Comparison of ENCODE assay signal across 1 cellular context in the genomic region with DNA sequence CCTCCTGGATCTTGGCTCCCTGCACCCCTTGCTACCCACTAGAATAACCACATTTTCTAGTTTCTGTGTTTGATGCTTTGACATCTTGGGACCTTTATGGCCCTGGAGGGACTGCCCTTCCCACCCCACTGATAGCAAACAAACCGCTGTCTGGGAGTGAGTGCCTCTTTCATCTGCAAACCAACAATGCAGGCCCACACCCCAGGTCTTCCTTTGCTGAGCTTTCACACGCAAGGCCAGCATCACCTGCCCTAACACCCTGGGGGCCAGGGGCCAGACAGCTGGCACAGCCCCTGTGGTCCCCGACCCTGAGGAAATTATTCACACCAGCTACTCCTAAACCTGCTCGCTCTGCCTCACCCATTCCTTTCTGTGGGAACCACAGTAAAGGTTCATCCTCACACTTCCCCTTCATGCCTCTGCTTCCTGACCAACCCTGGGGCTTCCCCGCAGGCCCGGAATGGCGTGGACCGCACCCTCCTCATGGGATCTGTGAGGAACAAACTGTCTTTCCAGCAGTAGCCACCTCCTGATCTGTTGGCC.
TF ChIP-seq lines count a peak whose summit lies in the region.

No MANE protein-coding gene starts in this region.

TF ChIP-seq in GM12878, 131 proteins besides CTCF, POLR2A, EP300 and RAD21 (continues in another document):
- TF ChIP-seq, protein P1, sequence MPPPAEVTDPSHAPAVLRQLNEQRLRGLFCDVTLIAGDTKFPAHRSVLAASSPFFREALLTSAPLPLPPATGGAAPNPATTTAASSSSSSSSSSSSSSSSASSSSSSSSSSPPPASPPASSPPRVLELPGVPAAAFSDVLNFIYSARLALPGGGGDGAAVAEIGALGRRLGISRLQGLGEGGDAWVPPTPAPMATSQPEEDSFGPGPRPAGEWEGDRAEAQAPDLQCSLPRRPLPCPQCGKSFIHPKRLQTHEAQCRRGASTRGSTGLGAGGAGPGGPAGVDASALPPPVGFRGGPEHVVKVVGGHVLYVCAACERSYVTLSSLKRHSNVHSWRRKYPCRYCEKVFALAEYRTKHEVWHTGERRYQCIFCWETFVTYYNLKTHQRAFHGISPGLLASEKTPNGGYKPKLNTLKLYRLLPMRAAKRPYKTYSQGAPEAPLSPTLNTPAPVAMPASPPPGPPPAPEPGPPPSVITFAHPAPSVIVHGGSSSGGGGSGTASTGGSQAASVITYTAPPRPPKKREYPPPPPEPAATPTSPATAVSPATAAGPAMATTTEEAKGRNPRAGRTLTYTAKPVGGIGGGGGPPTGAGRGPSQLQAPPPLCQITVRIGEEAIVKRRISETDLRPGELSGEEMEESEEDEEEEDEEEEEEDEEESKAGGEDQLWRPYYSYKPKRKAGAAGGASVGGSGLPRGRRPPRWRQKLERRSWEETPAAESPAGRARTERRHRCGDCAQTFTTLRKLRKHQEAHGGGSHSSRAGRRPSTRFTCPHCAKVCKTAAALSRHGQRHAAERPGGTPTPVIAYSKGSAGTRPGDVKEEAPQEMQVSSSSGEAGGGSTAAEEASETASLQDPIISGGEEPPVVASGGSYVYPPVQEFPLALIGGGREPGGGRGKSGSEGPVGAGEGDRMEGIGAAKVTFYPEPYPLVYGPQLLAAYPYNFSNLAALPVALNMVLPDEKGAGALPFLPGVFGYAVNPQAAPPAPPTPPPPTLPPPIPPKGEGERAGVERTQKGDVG (CRISPR knock-in tag; IDR thresholded peaks at IDR 0.05): no peak
- TF ChIP-seq EED (IDR thresholded peaks at IDR 0.05; ENCODE audit: low read depth): no peak
- TF ChIP-seq ETV6 (conservative IDR thresholded peaks at IDR 0.05 in 1 of 2, IDR thresholded peaks at IDR 0.05 in 1 of 2; ENCODE audit: borderline replicate concordance in 1 of 2, low read depth in 1 of 2): no peak
- TF ChIP-seq ZNF24 (IDR thresholded peaks at IDR 0.05): no peak
- no peak for TF ChIP-seq ZZZ3 (IDR thresholded peaks at IDR 0.05; ENCODE audit: control insufficient read depth, insufficient read length, low read depth)
- peak; percentile 67; the same call in 1 of the 2 replicates for TF ChIP-seq GATAD2B (conservative IDR thresholded peaks at IDR 0.05; ENCODE audit: low read depth)
- TF ChIP-seq SREBF1 (IDR thresholded peaks at IDR 0.05; ENCODE audit: low read length): no peak
- TF ChIP-seq, protein P2, sequence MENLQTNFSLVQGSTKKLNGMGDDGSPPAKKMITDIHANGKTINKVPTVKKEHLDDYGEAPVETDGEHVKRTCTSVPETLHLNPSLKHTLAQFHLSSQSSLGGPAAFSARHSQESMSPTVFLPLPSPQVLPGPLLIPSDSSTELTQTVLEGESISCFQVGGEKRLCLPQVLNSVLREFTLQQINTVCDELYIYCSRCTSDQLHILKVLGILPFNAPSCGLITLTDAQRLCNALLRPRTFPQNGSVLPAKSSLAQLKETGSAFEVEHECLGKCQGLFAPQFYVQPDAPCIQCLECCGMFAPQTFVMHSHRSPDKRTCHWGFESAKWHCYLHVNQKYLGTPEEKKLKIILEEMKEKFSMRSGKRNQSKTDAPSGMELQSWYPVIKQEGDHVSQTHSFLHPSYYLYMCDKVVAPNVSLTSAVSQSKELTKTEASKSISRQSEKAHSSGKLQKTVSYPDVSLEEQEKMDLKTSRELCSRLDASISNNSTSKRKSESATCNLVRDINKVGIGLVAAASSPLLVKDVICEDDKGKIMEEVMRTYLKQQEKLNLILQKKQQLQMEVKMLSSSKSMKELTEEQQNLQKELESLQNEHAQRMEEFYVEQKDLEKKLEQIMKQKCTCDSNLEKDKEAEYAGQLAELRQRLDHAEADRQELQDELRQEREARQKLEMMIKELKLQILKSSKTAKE (IDR thresholded peaks at IDR 0.05; ENCODE audit: low read depth, poor library complexity, severe bottlenecking): peak; percentile 12
- no peak for TF ChIP-seq NR2C2 (IDR thresholded peaks at IDR 0.05; ENCODE audit: borderline replicate concordance, control insufficient read depth, insufficient read length, low read depth)
- no peak for TF ChIP-seq MYC (IDR thresholded peaks at IDR 0.05; ENCODE audit: insufficient read depth, insufficient read length, insufficient replicate concordance, low read length, severe bottlenecking)
- TF ChIP-seq NFIC (IDR thresholded peaks at IDR 0.05; ENCODE audit: low read depth, low read length): no peak
- TF ChIP-seq ZNF207 (IDR thresholded peaks at IDR 0.05; ENCODE audit: borderline replicate concordance): no peak
- peak; percentile 50; the same call in 1 of the 2 replicates for TF ChIP-seq SPI1 (IDR thresholded peaks at IDR 0.05; ENCODE audit: borderline replicate concordance, insufficient read depth, low read depth, low read length)
- no peak for TF ChIP-seq TCF3 (IDR thresholded peaks at IDR 0.05; ENCODE audit: borderline replicate concordance, insufficient read depth, low read depth, low read length)
- TF ChIP-seq BMI1 (IDR thresholded peaks at IDR 0.05; ENCODE audit: borderline replicate concordance): no peak
- TF ChIP-seq, protein P3, sequence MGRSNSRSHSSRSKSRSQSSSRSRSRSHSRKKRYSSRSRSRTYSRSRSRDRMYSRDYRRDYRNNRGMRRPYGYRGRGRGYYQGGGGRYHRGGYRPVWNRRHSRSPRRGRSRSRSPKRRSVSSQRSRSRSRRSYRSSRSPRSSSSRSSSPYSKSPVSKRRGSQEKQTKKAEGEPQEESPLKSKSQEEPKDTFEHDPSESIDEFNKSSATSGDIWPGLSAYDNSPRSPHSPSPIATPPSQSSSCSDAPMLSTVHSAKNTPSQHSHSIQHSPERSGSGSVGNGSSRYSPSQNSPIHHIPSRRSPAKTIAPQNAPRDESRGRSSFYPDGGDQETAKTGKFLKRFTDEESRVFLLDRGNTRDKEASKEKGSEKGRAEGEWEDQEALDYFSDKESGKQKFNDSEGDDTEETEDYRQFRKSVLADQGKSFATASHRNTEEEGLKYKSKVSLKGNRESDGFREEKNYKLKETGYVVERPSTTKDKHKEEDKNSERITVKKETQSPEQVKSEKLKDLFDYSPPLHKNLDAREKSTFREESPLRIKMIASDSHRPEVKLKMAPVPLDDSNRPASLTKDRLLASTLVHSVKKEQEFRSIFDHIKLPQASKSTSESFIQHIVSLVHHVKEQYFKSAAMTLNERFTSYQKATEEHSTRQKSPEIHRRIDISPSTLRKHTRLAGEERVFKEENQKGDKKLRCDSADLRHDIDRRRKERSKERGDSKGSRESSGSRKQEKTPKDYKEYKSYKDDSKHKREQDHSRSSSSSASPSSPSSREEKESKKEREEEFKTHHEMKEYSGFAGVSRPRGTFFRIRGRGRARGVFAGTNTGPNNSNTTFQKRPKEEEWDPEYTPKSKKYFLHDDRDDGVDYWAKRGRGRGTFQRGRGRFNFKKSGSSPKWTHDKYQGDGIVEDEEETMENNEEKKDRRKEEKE (IDR thresholded peaks at IDR 0.05): no peak
- TF ChIP-seq, protein P4, sequence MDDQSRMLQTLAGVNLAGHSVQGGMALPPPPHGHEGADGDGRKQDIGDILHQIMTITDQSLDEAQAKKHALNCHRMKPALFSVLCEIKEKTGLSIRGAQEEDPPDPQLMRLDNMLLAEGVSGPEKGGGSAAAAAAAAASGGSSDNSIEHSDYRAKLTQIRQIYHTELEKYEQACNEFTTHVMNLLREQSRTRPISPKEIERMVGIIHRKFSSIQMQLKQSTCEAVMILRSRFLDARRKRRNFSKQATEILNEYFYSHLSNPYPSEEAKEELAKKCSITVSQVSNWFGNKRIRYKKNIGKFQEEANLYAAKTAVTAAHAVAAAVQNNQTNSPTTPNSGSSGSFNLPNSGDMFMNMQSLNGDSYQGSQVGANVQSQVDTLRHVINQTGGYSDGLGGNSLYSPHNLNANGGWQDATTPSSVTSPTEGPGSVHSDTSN (IDR thresholded peaks at IDR 0.05; ENCODE audit: insufficient replicate concordance, low read depth, low read length): no peak
- TF ChIP-seq DPF2 (IDR thresholded peaks at IDR 0.05): 0 out of 2 replicates have a peak, but pooled peaks have one; percentile 28
- TF ChIP-seq, protein P5, sequence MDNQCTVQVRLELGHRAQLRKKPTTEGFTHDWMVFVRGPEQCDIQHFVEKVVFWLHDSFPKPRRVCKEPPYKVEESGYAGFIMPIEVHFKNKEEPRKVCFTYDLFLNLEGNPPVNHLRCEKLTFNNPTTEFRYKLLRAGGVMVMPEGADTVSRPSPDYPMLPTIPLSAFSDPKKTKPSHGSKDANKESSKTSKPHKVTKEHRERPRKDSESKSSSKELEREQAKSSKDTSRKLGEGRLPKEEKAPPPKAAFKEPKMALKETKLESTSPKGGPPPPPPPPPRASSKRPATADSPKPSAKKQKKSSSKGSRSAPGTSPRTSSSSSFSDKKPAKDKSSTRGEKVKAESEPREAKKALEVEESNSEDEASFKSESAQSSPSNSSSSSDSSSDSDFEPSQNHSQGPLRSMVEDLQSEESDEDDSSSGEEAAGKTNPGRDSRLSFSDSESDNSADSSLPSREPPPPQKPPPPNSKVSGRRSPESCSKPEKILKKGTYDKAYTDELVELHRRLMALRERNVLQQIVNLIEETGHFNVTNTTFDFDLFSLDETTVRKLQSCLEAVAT (IDR thresholded peaks at IDR 0.05): no peak
- no peak for TF ChIP-seq LARP7 (IDR thresholded peaks at IDR 0.05)
- TF ChIP-seq, protein P6, sequence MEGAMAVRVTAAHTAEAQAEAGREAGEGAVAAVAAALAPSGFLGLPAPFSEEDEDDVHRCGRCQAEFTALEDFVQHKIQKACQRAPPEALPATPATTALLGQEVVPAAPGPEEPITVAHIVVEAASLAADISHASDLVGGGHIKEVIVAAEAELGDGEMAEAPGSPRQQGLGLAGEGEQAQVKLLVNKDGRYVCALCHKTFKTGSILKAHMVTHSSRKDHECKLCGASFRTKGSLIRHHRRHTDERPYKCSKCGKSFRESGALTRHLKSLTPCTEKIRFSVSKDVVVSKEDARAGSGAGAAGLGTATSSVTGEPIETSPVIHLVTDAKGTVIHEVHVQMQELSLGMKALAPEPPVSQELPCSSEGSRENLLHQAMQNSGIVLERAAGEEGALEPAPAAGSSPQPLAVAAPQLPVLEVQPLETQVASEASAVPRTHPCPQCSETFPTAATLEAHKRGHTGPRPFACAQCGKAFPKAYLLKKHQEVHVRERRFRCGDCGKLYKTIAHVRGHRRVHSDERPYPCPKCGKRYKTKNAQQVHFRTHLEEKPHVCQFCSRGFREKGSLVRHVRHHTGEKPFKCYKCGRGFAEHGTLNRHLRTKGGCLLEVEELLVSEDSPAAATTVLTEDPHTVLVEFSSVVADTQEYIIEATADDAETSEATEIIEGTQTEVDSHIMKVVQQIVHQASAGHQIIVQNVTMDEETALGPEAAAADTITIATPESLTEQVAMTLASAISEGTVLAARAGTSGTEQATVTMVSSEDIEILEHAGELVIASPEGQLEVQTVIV (IDR thresholded peaks at IDR 0.05; ENCODE audit: borderline replicate concordance, partially characterized antibody): no peak
- no peak for TF ChIP-seq POU2F2 (IDR thresholded peaks at IDR 0.05; ENCODE audit: borderline replicate concordance, low read depth, low read length)
- no peak for TF ChIP-seq KAT2A (conservative IDR thresholded peaks at IDR 0.05; ENCODE audit: control insufficient read depth, low read depth, low read length)
- peak; percentile 10 to 41; a peak in 1 of 4 replicates for TF ChIP-seq BHLHE40 (IDR thresholded peaks at IDR 0.05; ENCODE audit: borderline replicate concordance in 1 of 2, low read depth in 2 of 2, low read length in 1 of 2)
- no peak for TF ChIP-seq KDM1A (IDR thresholded peaks at IDR 0.05; ENCODE audit: borderline replicate concordance)
- TF ChIP-seq SUZ12 (IDR thresholded peaks at IDR 0.05; ENCODE audit: unreplicated experiment): no peak
- no peak for TF ChIP-seq ZNF384 (IDR thresholded peaks at IDR 0.05; ENCODE audit: borderline replicate concordance, low read depth, low read length)
- no peak for TF ChIP-seq SMAD1 (IDR thresholded peaks at IDR 0.05; ENCODE audit: low read depth, partially characterized antibody)
- TF ChIP-seq CHD1 (IDR thresholded peaks at IDR 0.05; ENCODE audit: low read depth, low read length): no peak
- TF ChIP-seq TBL1XR1 (IDR thresholded peaks at IDR 0.05; ENCODE audit: low read depth, low read length): 0 out of 2 replicates have a peak, but pooled peaks have one; percentile 20
- peak; percentile 18; the same call in 1 of the 2 replicates for TF ChIP-seq PAX5 (IDR thresholded peaks at IDR 0.05; ENCODE audit: borderline replicate concordance, low read depth, low read length)
- TF ChIP-seq, protein P7, sequence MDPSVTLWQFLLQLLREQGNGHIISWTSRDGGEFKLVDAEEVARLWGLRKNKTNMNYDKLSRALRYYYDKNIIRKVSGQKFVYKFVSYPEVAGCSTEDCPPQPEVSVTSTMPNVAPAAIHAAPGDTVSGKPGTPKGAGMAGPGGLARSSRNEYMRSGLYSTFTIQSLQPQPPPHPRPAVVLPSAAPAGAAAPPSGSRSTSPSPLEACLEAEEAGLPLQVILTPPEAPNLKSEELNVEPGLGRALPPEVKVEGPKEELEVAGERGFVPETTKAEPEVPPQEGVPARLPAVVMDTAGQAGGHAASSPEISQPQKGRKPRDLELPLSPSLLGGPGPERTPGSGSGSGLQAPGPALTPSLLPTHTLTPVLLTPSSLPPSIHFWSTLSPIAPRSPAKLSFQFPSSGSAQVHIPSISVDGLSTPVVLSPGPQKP (IDR thresholded peaks at IDR 0.05; ENCODE audit: low read depth, low read length): no peak
- TF ChIP-seq, protein P8, sequence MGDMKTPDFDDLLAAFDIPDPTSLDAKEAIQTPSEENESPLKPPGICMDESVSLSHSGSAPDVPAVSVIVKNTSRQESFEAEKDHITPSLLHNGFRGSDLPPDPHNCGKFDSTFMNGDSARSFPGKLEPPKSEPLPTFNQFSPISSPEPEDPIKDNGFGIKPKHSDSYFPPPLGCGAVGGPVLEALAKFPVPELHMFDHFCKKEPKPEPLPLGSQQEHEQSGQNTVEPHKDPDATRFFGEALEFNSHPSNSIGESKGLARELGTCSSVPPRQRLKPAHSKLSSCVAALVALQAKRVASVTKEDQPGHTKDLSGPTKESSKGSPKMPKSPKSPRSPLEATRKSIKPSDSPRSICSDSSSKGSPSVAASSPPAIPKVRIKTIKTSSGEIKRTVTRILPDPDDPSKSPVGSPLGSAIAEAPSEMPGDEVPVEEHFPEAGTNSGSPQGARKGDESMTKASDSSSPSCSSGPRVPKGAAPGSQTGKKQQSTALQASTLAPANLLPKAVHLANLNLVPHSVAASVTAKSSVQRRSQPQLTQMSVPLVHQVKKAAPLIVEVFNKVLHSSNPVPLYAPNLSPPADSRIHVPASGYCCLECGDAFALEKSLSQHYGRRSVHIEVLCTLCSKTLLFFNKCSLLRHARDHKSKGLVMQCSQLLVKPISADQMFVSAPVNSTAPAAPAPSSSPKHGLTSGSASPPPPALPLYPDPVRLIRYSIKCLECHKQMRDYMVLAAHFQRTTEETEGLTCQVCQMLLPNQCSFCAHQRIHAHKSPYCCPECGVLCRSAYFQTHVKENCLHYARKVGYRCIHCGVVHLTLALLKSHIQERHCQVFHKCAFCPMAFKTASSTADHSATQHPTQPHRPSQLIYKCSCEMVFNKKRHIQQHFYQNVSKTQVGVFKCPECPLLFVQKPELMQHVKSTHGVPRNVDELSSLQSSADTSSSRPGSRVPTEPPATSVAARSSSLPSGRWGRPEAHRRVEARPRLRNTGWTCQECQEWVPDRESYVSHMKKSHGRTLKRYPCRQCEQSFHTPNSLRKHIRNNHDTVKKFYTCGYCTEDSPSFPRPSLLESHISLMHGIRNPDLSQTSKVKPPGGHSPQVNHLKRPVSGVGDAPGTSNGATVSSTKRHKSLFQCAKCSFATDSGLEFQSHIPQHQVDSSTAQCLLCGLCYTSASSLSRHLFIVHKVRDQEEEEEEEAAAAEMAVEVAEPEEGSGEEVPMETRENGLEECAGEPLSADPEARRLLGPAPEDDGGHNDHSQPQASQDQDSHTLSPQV (IDR thresholded peaks at IDR 0.05): no peak
- TF ChIP-seq YY1 (IDR thresholded peaks at IDR 0.05; ENCODE audit: low read depth, low read length): no peak
